In the genomic region with DNA sequence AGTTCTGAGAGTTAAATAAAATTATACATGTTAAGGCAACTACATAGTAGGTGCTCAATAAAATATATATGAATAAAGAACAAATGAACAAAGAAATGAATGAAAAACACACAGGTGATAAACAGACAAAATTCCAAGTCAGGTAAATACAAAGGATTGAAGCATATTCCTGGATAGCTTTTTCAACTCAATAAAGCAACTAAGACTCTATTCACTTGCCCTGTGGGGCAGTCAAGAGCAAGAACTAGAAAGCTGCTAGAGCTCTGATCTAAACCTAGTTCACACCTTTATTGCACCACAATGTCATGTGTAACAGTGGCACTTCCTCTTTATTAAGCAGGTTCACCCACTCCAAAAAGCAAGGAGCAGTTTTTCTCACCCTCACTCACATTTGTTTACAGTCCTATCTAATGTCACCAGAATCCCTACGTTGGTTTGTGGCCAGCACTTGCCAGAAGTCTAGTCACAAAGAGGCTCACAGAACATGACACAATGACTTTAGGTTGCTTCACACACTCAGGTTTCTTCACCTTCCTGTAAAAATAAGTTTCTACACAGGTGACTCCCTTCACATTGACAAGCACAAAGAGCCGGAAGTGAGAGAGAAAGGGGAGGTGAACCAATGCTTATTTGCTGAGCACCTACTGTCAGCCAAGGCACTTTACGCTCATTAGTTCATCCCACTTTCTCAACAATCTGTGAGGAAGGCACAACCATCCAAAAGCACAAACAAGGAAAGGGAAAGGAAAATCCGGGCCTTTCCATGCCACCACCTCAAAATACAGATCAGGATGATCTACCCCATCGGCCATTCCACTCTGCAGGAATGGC, we compare ENCODE assay signal across 8 cellular contexts.
A peak's percentile ranks its signal among the peaks of the same experiment; 100 is the strongest.
DNase-seq lines count a peak whose midpoint lies in the region; ATAC-seq and TF ChIP-seq lines count a peak whose summit lies in the region.

No MANE protein-coding gene starts in this region.

- no peak overlapping the region for H3K4me3 ChIP-seq in HL-60 (replicated peaks; ENCODE audit: insufficient read depth, low read length)

- H3K27ac Mint-ChIP-seq in stimulated activated effector memory CD8-positive, alpha-beta T cell treated with anti-CD3 and anti-CD28 coated beads, Interleukin-12 subunit alpha, Interleukin-12 subunit beta, amount 100 ng/mL, for 72 hours = peak overlapping the region; percentile 89

- H3K4me3 Mint-ChIP-seq in stimulated activated effector memory CD8-positive, alpha-beta T cell treated with anti-CD3 and anti-CD28 coated beads, Interleukin-12 subunit alpha, Interleukin-12 subunit beta, amount 100 ng/mL, for 72 hours = peak overlapping the region; percentile 67

- H3K27ac ChIP-seq in C4-2B = 0 out of 2 replicates have a peak overlapping the region, but pooled peaks have one; percentile 1
- peak overlapping the region; percentile 73 for H3K27ac ChIP-seq in HL-60 (replicated peaks)

- H3K9me3 Mint-ChIP-seq in stimulated activated effector memory CD8-positive, alpha-beta T cell treated with anti-CD3 and anti-CD28 coated beads, Interleukin-12 subunit alpha, Interleukin-12 subunit beta, amount 100 ng/mL, for 72 hours = no peaks in the 10 kb centered on the region

- 0 out of 2 replicates have a peak, but pooled peaks have one; percentile 3 for TF ChIP-seq CTCF in C4-2B (conservative IDR thresholded peaks at IDR 0.05)
- TF ChIP-seq CTCF in HL-60 (IDR thresholded peaks at IDR 0.05; ENCODE audit: insufficient read depth, low read length) = no peak

- peaks cover 67% of the 10 kb centered on the region for H3K4me1 Mint-ChIP-seq in stimulated activated effector memory CD8-positive, alpha-beta T cell treated with anti-CD3 and anti-CD28 coated beads, Interleukin-12 subunit alpha, Interleukin-12 subunit beta, amount 100 ng/mL, for 72 hours

- intact Hi-C loops in cardiac septum (cut with DNase I) = no loop called here

- H3K27me3 ChIP-seq in HL-60 (ENCODE audit: insufficient read depth, poor library complexity, severe bottlenecking) = no peaks in the 10 kb centered on the region

- DNase-seq in HL-60 (ENCODE audit: low read depth in 1 of 2, low spot score in 1 of 2) = peak; percentile 89 to 91
- DNase-seq in activated CD4-positive, alpha-beta T cell treated with anti-CD3 and anti-CD28 coated beads, Interleukin-2, amount 50 U/mL, for 1 hour = peak; percentile 54
- DNase-seq in cardiac septum (ENCODE audit: low spot score) = peak; percentile 80
- DNase-seq in stimulated activated effector memory CD8-positive, alpha-beta T cell treated with anti-CD3 and anti-CD28 coated beads, Interleukin-12 subunit alpha, Interleukin-12 subunit beta, amount 100 ng/mL, for 72 hours (ENCODE audit: low spot score in 2 of 2) = peak; percentile 36 to 80
- no peak for DNase-seq in NCI-H128 (lab: John Stamatoyannopoulos, UW; ENCODE audit: unreplicated experiment)
- DNase-seq in DMS114 treated with DMSO at 0.1 percent for 48 hours (lab: John Stamatoyannopoulos, UW; ENCODE audit: unreplicated experiment) = no peak

- ATAC-seq in GM21367 (IDR thresholded peaks at IDR 0.05; ENCODE audit: unreplicated experiment) = peak; percentile 67
- ATAC-seq in stimulated activated effector memory CD8-positive, alpha-beta T cell treated with anti-CD3 and anti-CD28 coated beads, Interleukin-12 subunit alpha, Interleukin-12 subunit beta, amount 100 ng/mL, for 72 hours = peak; percentile 90

- H3K36me3 Mint-ChIP-seq in stimulated activated effector memory CD8-positive, alpha-beta T cell treated with anti-CD3 and anti-CD28 coated beads, Interleukin-12 subunit alpha, Interleukin-12 subunit beta, amount 100 ng/mL, for 72 hours = peaks cover 91% of the 10 kb centered on the region

Comparison
In these comparisons a context has a peak if more than half of its experiments do, and no peak if none do; other contexts are left out.
1. DNase-seq: peak in HL-60 (2 of 2), activated CD4-positive, alpha-beta T cell treated with anti-CD3 and anti-CD28 coated beads, Interleukin-2, amount 50 U/mL, for 1 hour (single experiment), cardiac septum (single experiment) and stimulated activated effector memory CD8-positive, alpha-beta T cell treated with anti-CD3 and anti-CD28 coated beads, Interleukin-12 subunit alpha, Interleukin-12 subunit beta, amount 100 ng/mL, for 72 hours (2 of 2); none in NCI-H128 (single experiment) and DMS114 treated with DMSO at 0.1 percent for 48 hours (single experiment).